Comparison of ENCODE assay signal across 8 cellular contexts in genomic region chr11:73376803-73377629, GRCh38. TPM values are rescaled to one million over a fixed set of nuclear protein-coding genes. Genes with fewer than 3 reads are reported as not detected.
A peak's percentile ranks its signal among the peaks of the same experiment; 100 is the strongest.
DNase-seq lines count a peak whose midpoint lies in the region; ATAC-seq, FAIRE-seq and TF ChIP-seq lines count a peak whose summit lies in the region.

No MANE protein-coding gene starts in this region.

- H3K9me3 Mint-ChIP-seq in activated CD8-positive, alpha-beta T cell treated with anti-CD3 and anti-CD28 coated beads, Interleukin-2, amount 10 ng/mL, durations not matched to agents 7 days and 5 days (ENCODE audit: insufficient read depth) = no peaks in the 10 kb centered on the region
- H3K9me3 Mint-ChIP-seq in effector memory CD8-positive, alpha-beta T cell = no peaks in the 10 kb centered on the region

- no peaks in the 10 kb centered on the region for H3K9me3 ChIP-seq in mesodermal cell (ENCODE audit: control insufficient read depth, low read length)

- CTCF ChIA-PET in activated CD8-positive, alpha-beta T cell treated with anti-CD3 and anti-CD28 coated beads, Interleukin-2, amount 10 ng/mL, durations not matched to agents 7 days and 5 days (lab: Charles Lee) = interaction anchor here (1.0 to 2.0 kb wide), 3 partner anchors 8 to 26 kb away, joined by 3 to 8 read pairs (median 4); no protein-coding TSS in a partner anchor

- H3K4me1 Mint-ChIP-seq in activated CD8-positive, alpha-beta T cell treated with anti-CD3 and anti-CD28 coated beads, Interleukin-2, amount 10 ng/mL, durations not matched to agents 7 days and 5 days (ENCODE audit: low read depth) = peaks cover 67% of the 10 kb centered on the region
- H3K4me1 Mint-ChIP-seq in effector memory CD8-positive, alpha-beta T cell (ENCODE audit: low read depth in 2 of 2) = peaks cover 31 to 47% of the 10 kb centered on the region in 2 donors

- peak; percentile 17 for ATAC-seq in HG02798 (IDR thresholded peaks at IDR 0.05; ENCODE audit: poor library complexity, unreplicated experiment)
- ATAC-seq in activated CD8-positive, alpha-beta T cell treated with anti-CD3 and anti-CD28 coated beads, Interleukin-2, amount 10 ng/mL, durations not matched to agents 7 days and 5 days = peak; percentile 32
- peak; percentile 59 for ATAC-seq in effector memory CD8-positive, alpha-beta T cell (replicated peaks)

- DNase-seq in GM12891 (ENCODE audit: insufficient read length, low spot score) (peak; percentile 76), NCI-H748 (lab: John Stamatoyannopoulos, UW; ENCODE audit: unreplicated experiment) (peak; percentile 66), epidermal melanocyte (ENCODE audit: insufficient read length, low spot score) (no peak)
- peak; percentile 74 for DNase-seq in activated CD8-positive, alpha-beta T cell treated with anti-CD3 and anti-CD28 coated beads, Interleukin-2, amount 10 ng/mL, durations not matched to agents 7 days and 5 days
- peak; percentile 69 to 74 (median 74) for DNase-seq in effector memory CD8-positive, alpha-beta T cell
- peak; percentile 34 to 52 for DNase-seq in stimulated activated CD8-positive, alpha-beta memory T cell treated with anti-CD3 and anti-CD28 coated beads, Interleukin-15, amount 100 ng/mL, for 48 hours (ENCODE audit: low read depth in 2 of 2)

- H3K36me3 Mint-ChIP-seq in activated CD8-positive, alpha-beta T cell treated with anti-CD3 and anti-CD28 coated beads, Interleukin-2, amount 10 ng/mL, durations not matched to agents 7 days and 5 days (ENCODE audit: low read depth) = peaks cover 15% of the 10 kb centered on the region
- H3K36me3 Mint-ChIP-seq in effector memory CD8-positive, alpha-beta T cell (ENCODE audit: insufficient read depth) = peaks cover 59% of the 10 kb centered on the region

- H3K27me3 Mint-ChIP-seq in activated CD8-positive, alpha-beta T cell treated with anti-CD3 and anti-CD28 coated beads, Interleukin-2, amount 10 ng/mL, durations not matched to agents 7 days and 5 days (ENCODE audit: low read depth) = no peaks in the 10 kb centered on the region
- no peaks in the 10 kb centered on the region for H3K27me3 Mint-ChIP-seq in effector memory CD8-positive, alpha-beta T cell

- POLR2A ChIA-PET in activated CD8-positive, alpha-beta T cell treated with anti-CD3 and anti-CD28 coated beads, Interleukin-2, amount 10 ng/mL, durations not matched to agents 7 days and 5 days (lab: Charles Lee) = interaction anchor here (1.0 to 2.1 kb wide), 6 partner anchors 8 to 22 kb away, joined by 3 to 7 read pairs (median 3); no protein-coding TSS in a partner anchor

- peaks cover 21% of the 10 kb centered on the region for H3K4me1 ChIP-seq in mesodermal cell (ENCODE audit: control insufficient read depth, insufficient read depth, low read length, poor library complexity, severe bottlenecking)

- H3K27ac Mint-ChIP-seq in activated CD8-positive, alpha-beta T cell treated with anti-CD3 and anti-CD28 coated beads, Interleukin-2, amount 10 ng/mL, durations not matched to agents 7 days and 5 days = peak overlapping the region; percentile 99
- H3K27ac Mint-ChIP-seq in effector memory CD8-positive, alpha-beta T cell = peak overlapping the region; percentile 89 to 94

- H3K27ac ChIP-seq in mesodermal cell (ENCODE audit: low read depth, low read length, severe bottlenecking) = peak overlapping the region; percentile 67

- H3K36me3 ChIP-seq in mesodermal cell (ENCODE audit: control insufficient read depth, insufficient read depth, low read length) = no peaks in the 10 kb centered on the region

- H3K4me3 ChIP-seq in mesodermal cell (ENCODE audit: extremely low read depth, insufficient read depth, low read length, poor library complexity, severe bottlenecking) = peak overlapping the region; percentile 70

- TF ChIP-seq POLR2A in GM12891 (IDR thresholded peaks at IDR 0.05; ENCODE audit: low read depth, low read length) = peak; percentile 88

- peak overlapping the region; percentile 97 for H3K4me3 Mint-ChIP-seq in activated CD8-positive, alpha-beta T cell treated with anti-CD3 and anti-CD28 coated beads, Interleukin-2, amount 10 ng/mL, durations not matched to agents 7 days and 5 days
- H3K4me3 Mint-ChIP-seq in effector memory CD8-positive, alpha-beta T cell = peak overlapping the region; percentile 76 to 82

- peak; percentile 99 for FAIRE-seq in GM12891 (lab: Jason Lieb, UNC)

- WGBS in mesodermal cell (ENCODE audit: insufficient coverage in 2 of 2), 2 experiments = 7 to 8% methylated on average over 31 to 44 of the region's 56 CpGs

TF ChIP-seq in GM12891, 5 proteins besides CTCF, POLR2A, EP300 and RAD21:
- TF ChIP-seq POU2F2 (IDR thresholded peaks at IDR 0.05; ENCODE audit: low read depth, low read length) (peak; percentile 70), PAX5 (IDR thresholded peaks at IDR 0.05; ENCODE audit: insufficient read depth, low read length, severe bottlenecking) (no peak), POLR2AphosphoS5 (IDR thresholded peaks at IDR 0.05; ENCODE audit: low read depth, low read length) (peak; percentile 86), SPI1 (IDR thresholded peaks at IDR 0.05; ENCODE audit: low read depth, low read length) (0 out of 2 replicates have a peak, but pooled peaks have one; percentile 7), TAF1 (IDR thresholded peaks at IDR 0.05; ENCODE audit: low read depth, low read length) (peak; percentile 75)

RNA-seq across cellular contexts. Expression of gene RELT, which starts 0.8 kb away (rescaled TPM):
- polyA plus RNA-seq in GM12891 (2012; ENCODE audit: low read depth, missing spikeins) = 12.5 TPM
- total RNA-seq in activated CD8-positive, alpha-beta T cell treated with anti-CD3 and anti-CD28 coated beads, Interleukin-2, amount 10 ng/mL, durations not matched to agents 7 days and 5 days = 10 to 100 TPM; 28.6 to 33.2 TPM
- 9.1 TPM for polyA plus RNA-seq in mesodermal cell (2013, experiment 1 of 2)
- polyA plus RNA-seq in mesodermal cell (2013, experiment 2 of 2) = 6.0 TPM
